9 cellular contexts compared by ENCODE assay signal in the genomic region with DNA sequence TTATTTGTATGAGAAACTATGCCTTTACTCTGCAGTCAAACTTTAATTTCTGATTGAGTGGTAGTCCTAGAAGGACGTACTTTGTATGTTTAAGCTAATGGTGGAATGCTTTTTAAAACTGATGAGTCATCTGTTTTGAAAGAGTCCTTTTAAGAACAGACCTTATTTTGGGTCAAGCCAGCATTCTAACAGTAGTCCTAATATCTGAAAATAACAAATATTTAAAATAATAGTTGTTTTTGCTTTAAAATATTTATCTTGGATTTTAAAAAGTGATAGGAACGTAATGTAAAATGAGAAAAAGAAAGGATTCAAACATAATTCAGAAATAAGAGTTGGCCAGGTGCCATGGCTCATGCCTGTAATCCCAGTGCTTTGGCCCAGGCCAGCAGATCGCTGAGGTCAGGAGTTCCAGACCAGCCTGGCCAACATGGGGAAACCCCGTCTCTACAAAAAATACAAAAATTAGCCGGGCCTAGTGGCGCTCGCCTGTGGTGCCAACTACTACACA. TPM values are rescaled to one million over a fixed set of nuclear protein-coding genes. Genes with fewer than 3 reads are reported as not detected.
A peak's percentile ranks its signal among the peaks of the same experiment; 100 is the strongest.
DNase-seq lines count a peak whose midpoint lies in the region; TF ChIP-seq lines count a peak whose summit lies in the region.
"Had no signal": no experiment of that assay in that cellular context is flagged by ENCODE, and none has a peak within 500 bp of the region (broad histone marks: within the 10 kb centered on the region; RNA-seq: fewer than 3 reads in every experiment).

No MANE protein-coding gene starts in this region.

- no peak overlapping the region for H2BK5ac ChIP-seq in trophoblast cell (ENCODE audit: low read depth, low read length, poor library complexity)

- H3K27me3 ChIP-seq in trophoblast cell (ENCODE audit: insufficient read depth, low read length) = no peaks in the 10 kb centered on the region

- no peak for TF ChIP-seq CTCF in GM13977 (IDR thresholded peaks at IDR 0.05; ENCODE audit: extremely low read depth, insufficient read depth, missing control alignments)

- H3K4me1 Mint-ChIP-seq in activated T-cell treated with anti-CD3 and anti-CD28 coated beads, Interleukin-2, amount 50 U/mL, for 24 hours (ENCODE audit: low read depth) = peaks cover 34% of the 10 kb centered on the region

- no peak overlapping the region for H3K27ac Mint-ChIP-seq in activated T-cell treated with anti-CD3 and anti-CD28 coated beads, Interleukin-2, amount 50 U/mL, for 24 hours

- peak overlapping the region; percentile 84 for H2BK12ac ChIP-seq in trophoblast cell (ENCODE audit: low read length)

- no peak overlapping the region for H3K14ac ChIP-seq in trophoblast cell (ENCODE audit: low read length)

- H3K79me2 ChIP-seq in trophoblast cell (ENCODE audit: control insufficient read depth, insufficient read depth, low read length, poor library complexity) = peaks cover 7% of the 10 kb centered on the region

- H2BK120ac ChIP-seq in trophoblast cell (ENCODE audit: insufficient read depth, low read length, poor library complexity) = no peak overlapping the region

- H3K27me3 Mint-ChIP-seq in activated T-cell treated with anti-CD3 and anti-CD28 coated beads, Interleukin-2, amount 50 U/mL, for 24 hours = peaks cover 7% of the 10 kb centered on the region

- H4K12ac ChIP-seq in trophoblast cell (ENCODE audit: low read depth, low read length) = no peak overlapping the region

- no peak overlapping the region for H3K4me2 ChIP-seq in trophoblast cell (ENCODE audit: low read length)

- H4K8ac ChIP-seq in trophoblast cell (ENCODE audit: low read depth, low read length) = peak overlapping the region; percentile 43

- H3K4me3 ChIP-seq in trophoblast cell (ENCODE audit: low read depth, low read length) = no peak overlapping the region

- DNase-seq in activated T-cell treated with anti-CD3 and anti-CD28 coated beads, Interleukin-2, amount 50 U/mL, for 24 hours = no peak
- DNase-seq in activated T-cell treated with anti-CD3 and anti-CD28 coated beads for 4 hours (no peak), SHP77 (lab: John Stamatoyannopoulos, UW) (peak; percentile 5 to 29), fibroblast of gingiva (ENCODE audit: low read depth) (peak; percentile 71), trophoblast cell (peak in 1 of 2 donors; percentile 18), GM13977 (ENCODE audit: low spot score) (no peak), NCI-H1417 treated with DMSO at 0.1 percent for 48 hours (lab: John Stamatoyannopoulos, UW) (no peak)
- no peak for DNase-seq in activated CD8-positive, alpha-beta memory T cell treated with anti-CD3 and anti-CD28 coated beads for 24 hours
- DNase-seq: activated naive CD8-positive, alpha-beta T cell treated with anti-CD3 and anti-CD28 coated beads, Interleukin-2, amount 10 ng/mL, durations not matched to agents 7 days and 5 days had no signal

- H2AFZ ChIP-seq in trophoblast cell (ENCODE audit: insufficient read depth, low read length, poor library complexity) = no peak overlapping the region

- H2AK5ac ChIP-seq in trophoblast cell (ENCODE audit: low read length) = no peak overlapping the region

- H3K79me1 ChIP-seq in trophoblast cell (ENCODE audit: low read length) = peaks cover 11% of the 10 kb centered on the region

- H3K27ac ChIP-seq in trophoblast cell (ENCODE audit: low read depth, low read length) = no peak overlapping the region

- peak overlapping the region; percentile 82 for H3K4me3 Mint-ChIP-seq in activated T-cell treated with anti-CD3 and anti-CD28 coated beads, Interleukin-2, amount 50 U/mL, for 24 hours

- no peak overlapping the region for H3K4ac ChIP-seq in trophoblast cell (ENCODE audit: low read depth, low read length)

- H3K4me1 ChIP-seq in trophoblast cell (ENCODE audit: control insufficient read depth in 1 of 2, insufficient read depth in 2 of 2, low read length in 2 of 2) = peaks cover 3 to 6% of the 10 kb centered on the region in 2 experiments

- in situ Hi-C loops in GM13977 (cut with MboI; ENCODE audit: low pct_unique_long_range_greater_than_20kb, low sequenced_read_pairs, unreplicated experiment) = no loop called here

- no peaks in the 10 kb centered on the region for H3K9me3 Mint-ChIP-seq in activated T-cell treated with anti-CD3 and anti-CD28 coated beads, Interleukin-2, amount 50 U/mL, for 24 hours
- H3K9me3 Mint-ChIP-seq: activated naive CD8-positive, alpha-beta T cell treated with anti-CD3 and anti-CD28 coated beads, Interleukin-2, amount 10 ng/mL, durations not matched to agents 7 days and 5 days had no signal

- no peak overlapping the region for H3K9ac ChIP-seq in trophoblast cell (ENCODE audit: low read length)

- H4K91ac ChIP-seq in trophoblast cell (ENCODE audit: low read depth, low read length) = peak overlapping the region; percentile 48

- WGBS in trophoblast cell (ENCODE audit: extremely low coverage, insufficient coverage, insufficient read length) = 100% methylated on average over 1 of the region's 7 CpGs

- H3K18ac ChIP-seq in trophoblast cell (ENCODE audit: low read length) = no peak overlapping the region

- H3K23ac ChIP-seq in trophoblast cell (ENCODE audit: low read length) = no peak overlapping the region

- no peaks in the 10 kb centered on the region for H3K9me3 ChIP-seq in trophoblast cell (ENCODE audit: insufficient read depth, low read depth, low read length)

- peaks cover 31% of the 10 kb centered on the region for H3K36me3 Mint-ChIP-seq in activated T-cell treated with anti-CD3 and anti-CD28 coated beads, Interleukin-2, amount 50 U/mL, for 24 hours (ENCODE audit: low read depth)

- no peaks in the 10 kb centered on the region for H3K36me3 ChIP-seq in trophoblast cell (ENCODE audit: control insufficient read depth in 1 of 2, insufficient read depth in 2 of 2, low read length in 2 of 2)

RNA-seq across cellular contexts. Expression of gene LRRC58, which starts 1.3 kb away (rescaled TPM):
- 8.5 and 8.8 TPM in 2 replicates for polyA plus RNA-seq in trophoblast cell (2013)

Comparison
In these comparisons a context has a peak if more than half of its experiments do, and no peak if none do; other contexts are left out.
1. DNase-seq: peak in SHP77 (2 of 2) and fibroblast of gingiva (single experiment); none in activated T-cell treated with anti-CD3 and anti-CD28 coated beads, Interleukin-2, amount 50 U/mL, for 24 hours (single experiment), activated T-cell treated with anti-CD3 and anti-CD28 coated beads for 4 hours (single experiment), GM13977 (single experiment), activated CD8-positive, alpha-beta memory T cell treated with anti-CD3 and anti-CD28 coated beads for 24 hours (single experiment) and NCI-H1417 treated with DMSO at 0.1 percent for 48 hours (single experiment).